In genomic region chr3:114213262-114213668, GRCh38 we compare ENCODE assay signal across 9 cellular contexts. TPM values are rescaled to one million over a fixed set of nuclear protein-coding genes. Genes with fewer than 3 reads are reported as not detected.
DNase-seq lines count a peak whose midpoint lies in the region; ATAC-seq, FAIRE-seq and TF ChIP-seq lines count a peak whose summit lies in the region.
"Had no signal": no experiment of that assay in that cellular context is flagged by ENCODE, and none has a peak within 500 bp of the region (broad histone marks: within the 10 kb centered on the region; RNA-seq: fewer than 3 reads in every experiment).

No MANE protein-coding gene starts in this region.

- DNase-seq in activated CD8-positive, alpha-beta memory T cell treated with anti-CD3 and anti-CD28 coated beads for 24 hours, result peak; percentile 69
- no peak for DNase-seq in activated CD8-positive, alpha-beta memory T cell treated with anti-CD3 and anti-CD28 coated beads, Interleukin-2, amount 50 U/mL, for 4 hours
- no peak for DNase-seq in GM12878 (ENCODE audit: low read depth, low spot score)
- no peak for DNase-seq in suprapubic skin (ENCODE audit: low spot score in 2 of 2)
- no peak for DNase-seq in PC-3
- no peak for DNase-seq in activated CD4-positive, CD25-positive, alpha-beta regulatory T cell (lab: John Stamatoyannopoulos, UW)
- no peak for DNase-seq in NAMALWA (ENCODE audit: low spot score)
- DNase-seq: T-helper 17 cell had no signal

- POLR2A ChIA-PET in GM12878 (lab: Charles Lee) (interaction anchor here (0.6 to 1.6 kb wide), 11 partner anchors 9 to 1749 kb away, joined by 3 to 21 read pairs (median 4); no protein-coding TSS in a partner anchor), PC-3 (lab: Charles Lee; ENCODE audit: unreplicated experiment) (no interaction called here)

- no peak for TF ChIP-seq CTCF in GM12878 (IDR thresholded peaks at IDR 0.05 in 2 of 3, conservative IDR thresholded peaks at IDR 0.05 in 1 of 3; ENCODE audit: control insufficient read depth in 2 of 3, extremely low read depth in 1 of 3, insufficient read depth in 1 of 3, low read depth in 3 of 3, low read length in 3 of 3)
- TF ChIP-seq CTCF in suprapubic skin (IDR thresholded peaks at IDR 0.05), result no peak
- TF ChIP-seq CTCF in PC-3 (conservative IDR thresholded peaks at IDR 0.05; ENCODE audit: low read depth, low read length), result no peak

- peak; percentile 2 for ATAC-seq in HG03025 (IDR thresholded peaks at IDR 0.05; ENCODE audit: low FRiP score, unreplicated experiment)
- ATAC-seq in GM12878, result no peak; the same call in 2 of the 3 replicates
- no peak for ATAC-seq in PC-3

- H3K27me3 ChIP-seq in GM12878 (replicated peaks in 1 of 2; ENCODE audit: control insufficient read depth in 2 of 2, insufficient read depth in 2 of 2, low read length in 1 of 2) (no peaks in the 10 kb centered on the region; a peak in 1 of 4 replicates), suprapubic skin (peaks cover 3% of the 10 kb centered on the region), PC-3 (ENCODE audit: low read length) (peaks cover 21% of the 10 kb centered on the region)

- H3K9me2 ChIP-seq in PC-3 (replicated peaks; ENCODE audit: low read length), result no peaks in the 10 kb centered on the region

- TF ChIP-seq RAD21 in GM12878 (IDR thresholded peaks at IDR 0.05; ENCODE audit: insufficient read depth, low read depth, low read length), result no peak

- BruUV-seq in GM12878 (replicated peaks; lab: Mats Ljungman, UMichigan), result no TSS peak
- no TSS peak for BruUV-seq in PC-3 (replicated peaks; lab: Mats Ljungman, UMichigan)

- H3K27ac ChIP-seq in GM12878 (ENCODE audit: control insufficient read depth, insufficient read depth) (peak overlapping the region; percentile 49), suprapubic skin (no peak overlapping the region), PC-3 (ENCODE audit: low read length) (no peak overlapping the region)

- H3K4me2 ChIP-seq in GM12878 (ENCODE audit: control insufficient read depth, insufficient read depth) (peak overlapping the region; percentile 89), PC-3 (ENCODE audit: low read length) (no peak overlapping the region)

- H3K36me3 ChIP-seq in GM12878 (ENCODE audit: control insufficient read depth in 2 of 2, insufficient read depth in 2 of 2, low read length in 1 of 2), result no peaks in the 10 kb centered on the region
- no peaks in the 10 kb centered on the region for H3K36me3 ChIP-seq in suprapubic skin
- H3K36me3 ChIP-seq in PC-3 (ENCODE audit: low read depth, low read length), result no peaks in the 10 kb centered on the region

- H4K20me1 ChIP-seq in GM12878 (ENCODE audit: control insufficient read depth, insufficient read depth) (no peaks in the 10 kb centered on the region), PC-3 (ENCODE audit: low read length) (no peaks in the 10 kb centered on the region)

- in situ Hi-C loops in GM12878 (cut with MboI), result no loop called here

- no peaks in the 10 kb centered on the region for H3F3A ChIP-seq in PC-3 (ENCODE audit: low read length, unreplicated experiment)

- no peak overlapping the region; the same call in 1 of the 2 replicates for H2AFZ ChIP-seq in GM12878 (ENCODE audit: control insufficient read depth, low read depth, low read length)
- no peak overlapping the region for H2AFZ ChIP-seq in PC-3 (ENCODE audit: low read length)

- TF ChIP-seq EP300 in GM12878 (IDR thresholded peaks at IDR 0.05; ENCODE audit: borderline replicate concordance in 1 of 2, control insufficient read depth in 1 of 2, low read depth in 2 of 2, low read length in 2 of 2), result peak in 1 of 2 experiments; percentile 91; a peak in 3 of 4 replicates
- TF ChIP-seq EP300 in suprapubic skin (IDR thresholded peaks at IDR 0.05), result no peak

- H3K79me2 ChIP-seq in GM12878 (ENCODE audit: control insufficient read depth, insufficient read depth, low read length) (no peaks in the 10 kb centered on the region), PC-3 (ENCODE audit: low read length) (no peaks in the 10 kb centered on the region)

- WGBS in GM12878 (ENCODE audit: insufficient coverage, insufficient replicate concordance, low lambda C conversion rate, missing lambda C conversion rate), result 0% methylated on average over 5 of the region's 5 CpGs
- WGBS in suprapubic skin, result 56% methylated on average over 5 of the region's 5 CpGs

- no peak for FAIRE-seq in GM12878 (lab: Jason Lieb, UNC)

- RAD21 ChIA-PET in GM12878 (lab: Charles Lee; ENCODE audit: unreplicated experiment), result interaction anchor here (0.6 to 2.6 kb wide), 19 partner anchors 9 to 520 kb away, joined by 3 to 29 read pairs (median 4); no protein-coding TSS in a partner anchor

- H3K4me3 ChIP-seq in GM12878, result 0 out of 2 replicates have a peak overlapping the region, but pooled peaks have one; percentile 39
- peak overlapping the region; percentile 31 for H3K4me3 ChIP-seq in suprapubic skin
- no peak overlapping the region for H3K4me3 ChIP-seq in PC-3 (ENCODE audit: low read length)

- H3K9me3 ChIP-seq in GM12878 (replicated peaks; ENCODE audit: control insufficient read depth, insufficient read depth, low read length) (no peaks in the 10 kb centered on the region; the same call in 2 of the 3 replicates), suprapubic skin (no peaks in the 10 kb centered on the region), PC-3 (ENCODE audit: low read length) (no peaks in the 10 kb centered on the region)

- no peak overlapping the region; the same call in 1 of the 2 replicates for H3K9ac ChIP-seq in GM12878 (ENCODE audit: control insufficient read depth, insufficient read depth, low read length)
- no peak overlapping the region for H3K9ac ChIP-seq in PC-3 (ENCODE audit: low read length)

- intact Hi-C loops in GM12878 (cut with micrococcal nuclease; ENCODE audit: unreplicated experiment), result loop anchor here (2.0 to 10.0 kb wide), 2 partner anchors 60 to 468 kb away; partner anchors contain the start of genes ATP6V1A and NAA50
- intact Hi-C loops in PC-3 (cut with micrococcal nuclease), result no loop called here

- TF ChIP-seq POLR2A in GM12878 (IDR thresholded peaks at IDR 0.05; ENCODE audit: low read depth, low read length), result no peak
- no peak for TF ChIP-seq POLR2A in suprapubic skin (IDR thresholded peaks at IDR 0.05)

- peaks cover 21% of the 10 kb centered on the region for H3K4me1 ChIP-seq in GM12878 (ENCODE audit: control insufficient read depth, insufficient read depth, low read length)
- H3K4me1 ChIP-seq in suprapubic skin, result peaks cover 13% of the 10 kb centered on the region
- no peaks in the 10 kb centered on the region for H3K4me1 ChIP-seq in PC-3 (ENCODE audit: insufficient read depth, low read length)

- CTCF ChIA-PET in GM12878 (lab: Yijun Ruan, JAX), result interaction anchor here (0.5 to 2.5 kb wide), 14 partner anchors 40 to 1607 kb away, joined by 3 to 22 read pairs (median 4); partner anchors contain the start of gene TIGIT
- CTCF ChIA-PET in PC-3 (lab: Charles Lee), result interaction anchor here (0.6 kb wide), 1 partner anchor 1451 kb away, joined by 4 read pairs; no protein-coding TSS in a partner anchor

- SMC1A ChIA-PET in GM12878 (lab: Charles Lee; ENCODE audit: uncharacterized antibody, unreplicated experiment), result interaction anchor here (0.7 to 2.6 kb wide), 12 partner anchors 9 to 168 kb away, joined by 3 to 18 read pairs (median 4); no protein-coding TSS in a partner anchor

TF ChIP-seq in GM12878, 131 proteins besides CTCF, POLR2A, EP300 and RAD21 (continues in another document):
- TF ChIP-seq POU2F2 (IDR thresholded peaks at IDR 0.05; ENCODE audit: borderline replicate concordance, low read depth, low read length), result peak; percentile 11; the same call in 1 of the 3 replicates
- peak; percentile 87; the same call in 1 of the 2 replicates for TF ChIP-seq BCL11A (IDR thresholded peaks at IDR 0.05; ENCODE audit: low read depth, low read length)
- TF ChIP-seq BHLHE40 (IDR thresholded peaks at IDR 0.05; ENCODE audit: borderline replicate concordance in 1 of 2, low read depth in 2 of 2, low read length in 1 of 2), result peak; percentile 37 to 76; a peak in 1 of 4 replicates
- TF ChIP-seq ZNF217 (IDR thresholded peaks at IDR 0.05), result 0 out of 2 replicates have a peak, but pooled peaks have one; percentile 17
- TF ChIP-seq RELA (IDR thresholded peaks at IDR 0.05; ENCODE audit: borderline replicate concordance, partially characterized antibody), result no peak

RNA-seq across cellular contexts. Expression of gene ZNF80, which starts 24.1 kb away (rescaled TPM):
- not detected in 2 replicates for total RNA-seq in GM12878 (2013; cell fraction: nucleolus; rRNA removed)
- not detected in 2 replicates for total RNA-seq in GM12878 (2014; rRNA removed)
- total RNA-seq in GM12878 (2014; rRNA removed; fragmentation: Illumina TruSeq; extraction: Trizol), result not detected in 2 replicates
- total RNA-seq in GM12878 (2021), result not detected in 2 replicates
- 0.10 TPM for polyA plus RNA-seq in GM12878 (2011; ENCODE audit: low read depth)
- not detected in 2 replicates for polyA plus RNA-seq in GM12878 (2011; rRNA removed)
- not detected in 2 replicates for polyA plus RNA-seq in GM12878 (2011; cell fraction: cytosol; rRNA removed)
- polyA plus RNA-seq in GM12878 (2011; cell fraction: nucleus; rRNA removed), result not detected in 2 replicates
- not detected in 2 replicates for polyA plus RNA-seq in GM12878 (2012)
- not detected in 2 replicates for polyA plus RNA-seq in GM12878 (2014; fragmentation: Illumina TruSeq; extraction: Trizol)
- polyA plus RNA-seq in GM12878 (2014; fragmentation: Nextera tagmentation; extraction: Ambion mirVana), result not detected
- polyA plus RNA-seq in GM12878 (2014; rRNA removed), result not detected in 2 replicates
- not detected for polyA plus RNA-seq in GM12878 (2016; fragmentation: Nextera tagmentation; extraction: Ambion mirVana)
- polyA minus RNA-seq in GM12878 (2011; rRNA and poly(A)+ RNA removed), result not detected in 2 replicates
- polyA minus RNA-seq in GM12878 (2011; cell fraction: cytosol; rRNA and poly(A)+ RNA removed), result not detected in 2 replicates
- polyA minus RNA-seq in GM12878 (2011; cell fraction: nucleus; rRNA and poly(A)+ RNA removed), result not detected in 2 replicates
- total RNA-seq in suprapubic skin, result not detected
- not detected in 2 replicates for total RNA-seq in PC-3 (2014; rRNA removed)

RNA-seq across cellular contexts. Expression of gene DRD3, which starts 34.4 kb away (rescaled TPM):
- not detected in 2 replicates for total RNA-seq in GM12878 (2013; cell fraction: nucleolus; rRNA removed)
- not detected in 2 replicates for total RNA-seq in GM12878 (2014; rRNA removed)
- not detected in 2 replicates for total RNA-seq in GM12878 (2014; rRNA removed; fragmentation: Illumina TruSeq; extraction: Trizol)
- not detected in 2 replicates for total RNA-seq in GM12878 (2021)
- not detected for polyA plus RNA-seq in GM12878 (2011; ENCODE audit: low read depth)
- not detected in 2 replicates for polyA plus RNA-seq in GM12878 (2011; rRNA removed)
- not detected in 2 replicates for polyA plus RNA-seq in GM12878 (2011; cell fraction: cytosol; rRNA removed)
- not detected in 2 replicates for polyA plus RNA-seq in GM12878 (2011; cell fraction: nucleus; rRNA removed)
- not detected in 2 replicates for polyA plus RNA-seq in GM12878 (2012)
- not detected in 2 replicates for polyA plus RNA-seq in GM12878 (2014; fragmentation: Illumina TruSeq; extraction: Trizol)
- polyA plus RNA-seq in GM12878 (2014; fragmentation: Nextera tagmentation; extraction: Ambion mirVana), result not detected
- polyA plus RNA-seq in GM12878 (2014; rRNA removed), result not detected in 2 replicates
- not detected for polyA plus RNA-seq in GM12878 (2016; fragmentation: Nextera tagmentation; extraction: Ambion mirVana)
- polyA minus RNA-seq in GM12878 (2011; rRNA and poly(A)+ RNA removed), result not detected in 2 replicates
- not detected in 2 replicates for polyA minus RNA-seq in GM12878 (2011; cell fraction: cytosol; rRNA and poly(A)+ RNA removed)
- not detected in 2 replicates for polyA minus RNA-seq in GM12878 (2011; cell fraction: nucleus; rRNA and poly(A)+ RNA removed)
- total RNA-seq in suprapubic skin, result not detected
- total RNA-seq in PC-3 (2014; rRNA removed), result not detected in 2 replicates
- total RNA-seq: T-helper 17 cell had no signal
